ENCODE assay signal across 11 cellular contexts in the genomic region with DNA sequence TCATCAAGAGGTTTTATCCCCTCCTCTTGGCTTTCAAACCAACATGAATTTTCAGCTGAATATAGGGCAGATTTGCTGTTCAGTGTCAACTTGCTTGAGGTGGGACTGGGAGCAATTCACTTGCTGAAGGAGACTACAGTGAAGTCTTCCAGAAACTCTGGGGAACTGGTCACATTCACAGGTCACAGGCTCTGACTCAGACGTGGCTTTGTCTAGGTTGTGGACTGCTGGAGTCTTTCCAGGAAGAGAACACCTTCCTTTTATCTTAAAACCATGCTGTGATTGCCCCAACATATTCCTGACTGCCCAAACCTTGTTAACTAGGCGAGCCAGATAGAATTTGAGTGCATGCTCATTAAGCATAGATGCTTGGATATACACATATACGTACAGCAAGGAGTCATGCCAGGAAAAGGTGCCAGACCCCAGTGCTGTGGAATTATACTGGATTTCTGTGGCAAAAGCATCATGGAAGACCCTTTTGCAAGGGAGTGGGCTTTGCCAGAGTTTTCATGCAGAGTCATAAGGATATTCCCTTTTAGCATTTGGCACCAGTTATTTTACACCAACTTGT.
A peak's percentile ranks its signal among the peaks of the same experiment; 100 is the strongest.
DNase-seq lines count a peak whose midpoint lies in the region; ATAC-seq and TF ChIP-seq lines count a peak whose summit lies in the region.
"Had no signal": no experiment of that assay in that cellular context is flagged by ENCODE, and none has a peak within 500 bp of the region (broad histone marks: within the 10 kb centered on the region; RNA-seq: fewer than 3 reads in every experiment).

No MANE protein-coding gene starts in this region.

- peaks cover 58% of the 10 kb centered on the region for H3K4me1 ChIP-seq in GM23248 (ENCODE audit: insufficient read depth)

- H3K36me3 Mint-ChIP-seq in activated T-helper 17 cell treated with anti-CD3 and anti-CD28 coated beads, Interleukin-2, amount 50 U/mL, for 72 hours (ENCODE audit: low read depth), result no peaks in the 10 kb centered on the region
- no peaks in the 10 kb centered on the region for H3K36me3 Mint-ChIP-seq in stimulated activated effector memory CD8-positive, alpha-beta T cell treated with anti-CD3 and anti-CD28 coated beads, Interleukin-12 subunit alpha, Interleukin-12 subunit beta, amount 100 ng/mL, for 72 hours
- H3K36me3 Mint-ChIP-seq: stimulated activated naive B cell treated with anti-CD40 and anti-IgM and Interleukin-4, amounts not matched to agents 10 μg/mL and 1 μg/mL and 100 μg/mL, for 72 hours had no signal

- 42 to 49% methylated on average over 3 of the region's 3 CpGs for WGBS in GM23248 (ENCODE audit: low coverage in 1 of 2, low lambda C conversion rate in 2 of 2, missing lambda C conversion rate in 2 of 2), 2 experiments

- no peak for ATAC-seq in activated T-helper 17 cell treated with anti-CD3 and anti-CD28 coated beads, Interleukin-2, amount 50 U/mL, for 72 hours (replicated peaks)
- no peak for ATAC-seq in stimulated activated effector memory CD8-positive, alpha-beta T cell treated with anti-CD3 and anti-CD28 coated beads, Interleukin-12 subunit alpha, Interleukin-12 subunit beta, amount 100 ng/mL, for 72 hours
- ATAC-seq in GM21717 (IDR thresholded peaks at IDR 0.05; ENCODE audit: unreplicated experiment) (no peak), GM18909 (IDR thresholded peaks at IDR 0.05; ENCODE audit: poor library complexity, unreplicated experiment) (no peak), HG03354 (IDR thresholded peaks at IDR 0.05; ENCODE audit: poor library complexity, severe bottlenecking, unreplicated experiment) (no peak)

- no peaks in the 10 kb centered on the region for H3K36me3 ChIP-seq in GM23248 (ENCODE audit: low read depth)

- no peaks in the 10 kb centered on the region; the same call in 1 of the 2 replicates for H3K9me2 ChIP-seq in GM23248 (ENCODE audit: insufficient read depth)

- H3K9ac ChIP-seq in GM23248, result no peak overlapping the region

- H3F3A ChIP-seq in GM23248 (ENCODE audit: insufficient read depth), result peaks cover 50% of the 10 kb centered on the region

- no peaks in the 10 kb centered on the region for H4K20me1 ChIP-seq in GM23248 (ENCODE audit: insufficient read depth)

- H3K4me3 Mint-ChIP-seq in activated T-helper 17 cell treated with anti-CD3 and anti-CD28 coated beads, Interleukin-2, amount 50 U/mL, for 72 hours, result peak overlapping the region; percentile 74
- H3K4me3 Mint-ChIP-seq in stimulated activated effector memory CD8-positive, alpha-beta T cell treated with anti-CD3 and anti-CD28 coated beads, Interleukin-12 subunit alpha, Interleukin-12 subunit beta, amount 100 ng/mL, for 72 hours, result no peak overlapping the region
- H3K4me3 Mint-ChIP-seq: stimulated activated naive B cell treated with anti-CD40 and anti-IgM and Interleukin-4, amounts not matched to agents 10 μg/mL and 1 μg/mL and 100 μg/mL, for 72 hours had no signal

- H3K4me2 ChIP-seq in GM23248 (ENCODE audit: unreplicated experiment), result peak overlapping the region; percentile 69

- H3K79me2 ChIP-seq in GM23248 (ENCODE audit: insufficient read depth), result no peaks in the 10 kb centered on the region

- no peaks in the 10 kb centered on the region for H3K9me3 ChIP-seq in GM23248 (ENCODE audit: low read depth)

- no peaks in the 10 kb centered on the region for H3K9me3 Mint-ChIP-seq in activated T-helper 17 cell treated with anti-CD3 and anti-CD28 coated beads, Interleukin-2, amount 50 U/mL, for 72 hours
- no peaks in the 10 kb centered on the region for H3K9me3 Mint-ChIP-seq in stimulated activated effector memory CD8-positive, alpha-beta T cell treated with anti-CD3 and anti-CD28 coated beads, Interleukin-12 subunit alpha, Interleukin-12 subunit beta, amount 100 ng/mL, for 72 hours
- H3K9me3 Mint-ChIP-seq: stimulated activated naive B cell treated with anti-CD40 and anti-IgM and Interleukin-4, amounts not matched to agents 10 μg/mL and 1 μg/mL and 100 μg/mL, for 72 hours had no signal

- in situ Hi-C loops in GM23248 (cut with MboI), result no loop called here

- H3K27ac ChIP-seq in 22Rv1 (peak overlapping the region; percentile 63), GM23248 (peak overlapping the region; percentile 67)

- no peak overlapping the region; the same call in 1 of the 2 replicates for H3K4me3 ChIP-seq in GM23248

- H3K27ac Mint-ChIP-seq in activated T-helper 17 cell treated with anti-CD3 and anti-CD28 coated beads, Interleukin-2, amount 50 U/mL, for 72 hours, result no peak overlapping the region
- H3K27ac Mint-ChIP-seq in stimulated activated effector memory CD8-positive, alpha-beta T cell treated with anti-CD3 and anti-CD28 coated beads, Interleukin-12 subunit alpha, Interleukin-12 subunit beta, amount 100 ng/mL, for 72 hours, result no peak overlapping the region
- H3K27ac Mint-ChIP-seq: stimulated activated naive B cell treated with anti-CD40 and anti-IgM and Interleukin-4, amounts not matched to agents 10 μg/mL and 1 μg/mL and 100 μg/mL, for 72 hours had no signal

- H3K4me1 Mint-ChIP-seq in activated T-helper 17 cell treated with anti-CD3 and anti-CD28 coated beads, Interleukin-2, amount 50 U/mL, for 72 hours, result peaks cover 46% of the 10 kb centered on the region
- H3K4me1 Mint-ChIP-seq in stimulated activated effector memory CD8-positive, alpha-beta T cell treated with anti-CD3 and anti-CD28 coated beads, Interleukin-12 subunit alpha, Interleukin-12 subunit beta, amount 100 ng/mL, for 72 hours, result peaks cover 60% of the 10 kb centered on the region

- no peak overlapping the region for H2AFZ ChIP-seq in GM23248

- TF ChIP-seq CTCF in 22Rv1 (IDR thresholded peaks at IDR 0.05), result no peak

- no peaks in the 10 kb centered on the region for H3K27me3 ChIP-seq in GM23248 (replicated peaks; ENCODE audit: insufficient read depth)

- H3K27me3 Mint-ChIP-seq in activated T-helper 17 cell treated with anti-CD3 and anti-CD28 coated beads, Interleukin-2, amount 50 U/mL, for 72 hours, result no peaks in the 10 kb centered on the region
- H3K27me3 Mint-ChIP-seq: stimulated activated naive B cell treated with anti-CD40 and anti-IgM and Interleukin-4, amounts not matched to agents 10 μg/mL and 1 μg/mL and 100 μg/mL, for 72 hours had no signal

- DNase-seq in GM23248 (peak; percentile 45), kidney glomerular epithelial cell (lab: John Stamatoyannopoulos, UW) (peak; percentile 64)
- DNase-seq in stimulated activated effector memory CD8-positive, alpha-beta T cell treated with anti-CD3 and anti-CD28 coated beads, Interleukin-12 subunit alpha, Interleukin-12 subunit beta, amount 100 ng/mL, for 72 hours (ENCODE audit: low spot score in 2 of 2), result no peak
- DNase-seq: activated CD4-positive, alpha-beta T cell treated with anti-CD3 and anti-CD28 coated beads for 4 hours; central memory CD4-positive, alpha-beta T cell; stimulated activated naive B cell treated with anti-CD40 and anti-IgM and Interleukin-4, amounts not matched to agents 10 μg/mL and 1 μg/mL and 100 μg/mL, for 72 hours had no signal

Comparison
In these comparisons a context has a peak if more than half of its experiments do, and no peak if none do; other contexts are left out.
1. DNase-seq: peak in GM23248 (single experiment) and kidney glomerular epithelial cell (single experiment); none in stimulated activated effector memory CD8-positive, alpha-beta T cell treated with anti-CD3 and anti-CD28 coated beads, Interleukin-12 subunit alpha, Interleukin-12 subunit beta, amount 100 ng/mL, for 72 hours (0 of 2).